8 cellular contexts compared by ENCODE assay signal in genomic region chr2:3377279-3377611, GRCh38. TPM values are rescaled to one million over a fixed set of nuclear protein-coding genes. Genes with fewer than 3 reads are reported as not detected.
DNase-seq lines count a peak whose midpoint lies in the region; ATAC-seq and TF ChIP-seq lines count a peak whose summit lies in the region.

No MANE protein-coding gene starts in this region.

- peak overlapping the region; percentile 88 for H3K4me3 ChIP-seq in SJCRH30
- H3K4me3 ChIP-seq in colonic mucosa = peak overlapping the region; percentile 72
- peak overlapping the region; percentile 70 to 94 for H3K4me3 ChIP-seq in tibial artery

- H3K27ac ChIP-seq in SJCRH30 (peak overlapping the region; percentile 53), colonic mucosa (peak overlapping the region; percentile 85), tibial artery (peak overlapping the region; percentile 81 to 89)

- H3K9me3 ChIP-seq in SJCRH30 (replicated peaks) (no peaks in the 10 kb centered on the region), colonic mucosa (no peaks in the 10 kb centered on the region), tibial artery (no peaks in the 10 kb centered on the region)

- H3K4me1 ChIP-seq in SJCRH30 = 0 out of 2 replicates have a peak, but pooled peaks cover 3% of the 10 kb centered on the region
- H3K4me1 ChIP-seq in colonic mucosa = peaks cover 5% of the 10 kb centered on the region
- peaks cover 0 to 36% (median 24%) of the 10 kb centered on the region in 4 donors for H3K4me1 ChIP-seq in tibial artery

- H3K27me3 ChIP-seq in SJCRH30 (no peaks in the 10 kb centered on the region), colonic mucosa (no peaks in the 10 kb centered on the region), tibial artery (no peaks in the 10 kb centered on the region)

- peak overlapping the region; percentile 48 to 76 for H3K9ac ChIP-seq in colonic mucosa (ENCODE audit: low read depth in 2 of 2, low read length in 2 of 2)

- 0 out of 2 replicates have a peak, but pooled peaks cover 8% of the 10 kb centered on the region for H3K36me3 ChIP-seq in SJCRH30
- no peaks in the 10 kb centered on the region for H3K36me3 ChIP-seq in colonic mucosa
- peaks cover 0 to under 1% (median 0%) of the 10 kb centered on the region in 3 donors for H3K36me3 ChIP-seq in tibial artery

- DNase-seq in DMS114 treated with DMSO at 0.1 percent for 48 hours (lab: John Stamatoyannopoulos, UW; ENCODE audit: unreplicated experiment) (peak; percentile 12), SJCRH30 (peak; percentile 45 to 62), colonic mucosa (no peak), lung microvascular endothelial cell (ENCODE audit: low read depth in 2 of 2) (peak; percentile 63 to 70), tibial artery (no peak), mesenteric fat pad (ENCODE audit: low spot score) (no peak)

- TF ChIP-seq CTCF in colonic mucosa (IDR thresholded peaks at IDR 0.05) = no peak
- TF ChIP-seq CTCF in tibial artery (IDR thresholded peaks at IDR 0.05) = no peak

- peak; percentile 6 for ATAC-seq in GM19463 (IDR thresholded peaks at IDR 0.05; ENCODE audit: unreplicated experiment)
- ATAC-seq in HG03457 (IDR thresholded peaks at IDR 0.05; ENCODE audit: unreplicated experiment) = peak; percentile 4

- intact Hi-C loops in colonic mucosa (cut with DNase I) = loop anchor here (5.0 kb wide), 1 partner anchor 180 kb away; the partner anchor contains the start of gene RNASEH1
- intact Hi-C loops in tibial artery (cut with DNase I; ENCODE audit: low total_unique reads) = no loop called here

RNA-seq across cellular contexts. Expression of gene EIPR1, which starts 0.4 kb away (rescaled TPM):
- 25.7 and 29.0 TPM in 2 replicates for total RNA-seq in SJCRH30 (2014; rRNA removed; shearing (Covaris generic))
- total RNA-seq in colonic mucosa = 10 to 100 TPM; 18.8 to 39.1 TPM
- 27.2 and 30.1 TPM in 2 replicates for total RNA-seq in lung microvascular endothelial cell
- 16.3 TPM for total RNA-seq in mesenteric fat pad

RNA-seq across cellular contexts. Expression of gene TRAPPC12, which starts 2.2 kb away (rescaled TPM):
- total RNA-seq in SJCRH30 (2014; rRNA removed; shearing (Covaris generic)) = 47.5 and 52.9 TPM in 2 replicates
- total RNA-seq in colonic mucosa (10 to 100 TPM; 59.1 to 91.5 TPM), lung microvascular endothelial cell (27.5 and 49.4 TPM in 2 replicates), mesenteric fat pad (78.9 TPM)

Comparison
In these comparisons a context has a peak if more than half of its experiments do, and no peak if none do; other contexts are left out.
1. DNase-seq: peak in DMS114 treated with DMSO at 0.1 percent for 48 hours (single experiment), SJCRH30 (2 of 2) and lung microvascular endothelial cell (2 of 2); none in colonic mucosa (single experiment), tibial artery (0 of 2) and mesenteric fat pad (single experiment).
2. Peak in every context shown above with its lines, with median percentiles within 50 percentile points of each other: H3K27ac ChIP-seq and H3K4me3 ChIP-seq.